ENCODE assay signal across 9 cellular contexts in genomic region chr1:221263831-221264767, GRCh38.
DNase-seq lines count a peak whose midpoint lies in the region; ATAC-seq, FAIRE-seq and TF ChIP-seq lines count a peak whose summit lies in the region.
"Had no signal": no experiment of that assay in that cellular context is flagged by ENCODE, and none has a peak within 500 bp of the region (broad histone marks: within the 10 kb centered on the region; RNA-seq: fewer than 3 reads in every experiment).

No MANE protein-coding gene starts in this region.

- WGBS in spleen, 5 donors = 60 to 82% (median 72%) methylated on average over 9 of the region's 9 CpGs

- H3K79me2 ChIP-seq in PC-9 (ENCODE audit: low read depth) = no peaks in the 10 kb centered on the region
- no peaks in the 10 kb centered on the region for H3K79me2 ChIP-seq in astrocyte (ENCODE audit: insufficient read depth, low read length)

- no peak overlapping the region for H3K4me2 ChIP-seq in PC-9
- no peak overlapping the region for H3K4me2 ChIP-seq in astrocyte (ENCODE audit: low read length)

- peak; percentile 93 for ATAC-seq in GM21528 (IDR thresholded peaks at IDR 0.05; ENCODE audit: low FRiP score, unreplicated experiment)

- H3K9me3 ChIP-seq in PC-9 (ENCODE audit: insufficient read depth, low read depth) (0 out of 2 replicates have a peak, but pooled peaks cover 5% of the 10 kb centered on the region), astrocyte (ENCODE audit: insufficient read depth, low read depth, low read length) (no peaks in the 10 kb centered on the region), spleen (peaks cover 0 to 11% (median 0%) of the 10 kb centered on the region in 8 donors)

- H3K9me2 ChIP-seq in PC-9 (ENCODE audit: insufficient read depth) = no peaks in the 10 kb centered on the region

- BruUV-seq in PC-9 (replicated peaks; lab: Mats Ljungman, UMichigan) = no TSS peak

- H3K4me3 Mint-ChIP-seq in astrocyte (ENCODE audit: unreplicated experiment) = no peak overlapping the region

- no peak for FAIRE-seq in HTR-8/SVneo (lab: Jason Lieb, UNC)
- peak; percentile 78 for FAIRE-seq in astrocyte (lab: Jason Lieb, UNC)
- FAIRE-seq: A204.1 had no signal

- H3K4me1 ChIP-seq in PC-9 (replicated peaks; ENCODE audit: insufficient read depth) (no peaks in the 10 kb centered on the region), astrocyte (ENCODE audit: insufficient read depth, low read length) (peaks cover 7% of the 10 kb centered on the region), spleen (peaks cover 0 to 9% (median 2%) of the 10 kb centered on the region in 6 donors)

- H4K20me1 ChIP-seq in PC-9 (ENCODE audit: insufficient read depth) = no peaks in the 10 kb centered on the region
- no peaks in the 10 kb centered on the region for H4K20me1 ChIP-seq in astrocyte (ENCODE audit: insufficient read depth, low read length)

- no peak overlapping the region for H3K9ac ChIP-seq in astrocyte (ENCODE audit: low read length)

- H3K27ac ChIP-seq in PC-9 (no peak overlapping the region), astrocyte (ENCODE audit: low read depth, low read length) (no peak overlapping the region), spleen (peak overlapping the region in 7 of 8 donors; percentile 36 to 68 (median 64))

- POLR2A ChIA-PET in PC-9 (lab: Charles Lee; ENCODE audit: unreplicated experiment) = no interaction called here

- H3K36me3 Mint-ChIP-seq in astrocyte (ENCODE audit: low read depth, unreplicated experiment) = no peaks in the 10 kb centered on the region

- no peak overlapping the region for H2AFZ ChIP-seq in PC-9
- H2AFZ ChIP-seq in astrocyte (ENCODE audit: low read depth, low read length) = no peak overlapping the region

- TF ChIP-seq CTCF in PC-9 (conservative IDR thresholded peaks at IDR 0.05) (peak; percentile 57), astrocyte (IDR thresholded peaks at IDR 0.05; ENCODE audit: insufficient read depth, low read depth, low read length) (peak; percentile 58), spleen (IDR thresholded peaks at IDR 0.05 in 8 of 11, conservative IDR thresholded peaks at IDR 0.05 in 3 of 11) (peak; percentile 6 to 75 (median 67))

- DNase-seq in NCI-H1417 (lab: John Stamatoyannopoulos, UW) (peak in 2 of 3 experiments; percentile 68 to 72), NCI-H1417 treated with DMSO at 0.1 percent for 48 hours (lab: John Stamatoyannopoulos, UW) (no peak), HTR-8/SVneo (ENCODE audit: insufficient read length, low spot score) (peak; percentile 40), PC-9 (peak; percentile 36 to 44), astrocyte (ENCODE audit: low read depth) (peak; percentile 75), iPS DF 4.7 (ENCODE audit: extremely low read depth, low spot score) (peak; percentile 60), spleen (no peak)

- H3K27me3 ChIP-seq in PC-9 (ENCODE audit: insufficient read depth, low read depth) (no peaks in the 10 kb centered on the region), astrocyte (ENCODE audit: insufficient read depth, low read length) (no peaks in the 10 kb centered on the region), spleen (replicated peaks in 1 of 7) (peaks cover 0 to 5% (median 0%) of the 10 kb centered on the region in 7 donors)

- H3K36me3 ChIP-seq in PC-9 (ENCODE audit: low read depth) = no peaks in the 10 kb centered on the region
- no peaks in the 10 kb centered on the region for H3K36me3 ChIP-seq in astrocyte (ENCODE audit: insufficient read depth, low read length)
- H3K36me3 ChIP-seq in spleen = no peaks in the 10 kb centered on the region

- CTCF ChIA-PET in PC-9 (lab: Charles Lee) = interaction anchor here (0.6 to 1.6 kb wide), 10 partner anchors 61 to 1191 kb away, joined by 3 to 16 read pairs (median 4); no protein-coding TSS in a partner anchor

- no peaks in the 10 kb centered on the region for H3F3A ChIP-seq in PC-9 (ENCODE audit: insufficient read depth, low read depth)

- TF ChIP-seq POLR2A in spleen (IDR thresholded peaks at IDR 0.05) = no peak

- H3K27me3 Mint-ChIP-seq in astrocyte (ENCODE audit: low read depth, unreplicated experiment) = peaks cover 4% of the 10 kb centered on the region

- peak overlapping the region; percentile 22 for H3K27ac Mint-ChIP-seq in astrocyte (ENCODE audit: unreplicated experiment)

- peaks cover 11% of the 10 kb centered on the region for H3K4me1 Mint-ChIP-seq in astrocyte (ENCODE audit: low read depth, unreplicated experiment)

- intact Hi-C loops in PC-9 (cut with micrococcal nuclease; ENCODE audit: unreplicated experiment) = loop anchor here (1.0 to 10.0 kb wide), 2 partner anchors 171 to 1191 kb away; no protein-coding TSS in a partner anchor
- intact Hi-C loops in spleen (cut with DNase I; ENCODE audit: low total_unique reads) = loop anchor here (2.0 to 10.0 kb wide), 2 partner anchors 171 to 481 kb away; partner anchors contain the start of gene DUSP10

- H3K9me3 Mint-ChIP-seq in astrocyte (ENCODE audit: unreplicated experiment) = peaks cover 3% of the 10 kb centered on the region

- no peak overlapping the region for H3K4me3 ChIP-seq in PC-9
- H3K4me3 ChIP-seq in astrocyte (ENCODE audit: insufficient read depth, low read depth, low read length) = no peak overlapping the region
- no peak overlapping the region for H3K4me3 ChIP-seq in spleen

Comparison
In these comparisons a context has a peak if more than half of its experiments do, and no peak if none do; other contexts are left out.
1. DNase-seq: peak in NCI-H1417 (2 of 3), HTR-8/SVneo (single experiment), PC-9 (2 of 2), astrocyte (single experiment) and iPS DF 4.7 (single experiment); none in NCI-H1417 treated with DMSO at 0.1 percent for 48 hours (single experiment) and spleen (single experiment).
2. H3K27ac ChIP-seq: peak in spleen (7 of 8); none in PC-9 (single experiment) and astrocyte (single experiment).
3. Peak in every context shown above with its lines, with median percentiles within 50 percentile points of each other: CTCF ChIP-seq.